In the genomic region with DNA sequence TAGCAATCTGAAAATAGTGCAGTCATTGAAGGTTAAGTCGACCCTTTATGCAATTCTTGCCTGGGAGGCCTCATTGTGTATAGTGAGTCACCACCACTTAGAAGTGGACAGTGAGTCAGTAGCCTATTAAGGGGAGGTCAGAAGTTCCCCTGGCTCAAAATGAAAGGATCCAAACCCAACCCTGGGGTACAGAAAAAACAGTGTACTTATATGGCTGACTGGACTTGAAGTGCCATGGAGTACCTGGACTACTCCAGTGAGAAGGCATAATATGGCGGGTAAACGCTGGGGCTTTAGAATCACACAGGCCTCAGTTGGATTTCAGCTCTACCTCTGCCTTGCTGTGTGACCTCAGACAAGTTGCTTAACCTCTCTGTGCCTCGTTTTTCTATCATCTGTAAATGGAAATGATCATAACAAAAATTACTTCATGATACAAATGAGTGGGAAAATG, we compare ENCODE assay signal across 9 cellular contexts. TPM values are rescaled to one million over a fixed set of nuclear protein-coding genes. Genes with fewer than 3 reads are reported as not detected.
DNase-seq lines count a peak whose midpoint lies in the region; ATAC-seq and TF ChIP-seq lines count a peak whose summit lies in the region.
"Had no signal": no experiment of that assay in that cellular context is flagged by ENCODE, and none has a peak within 500 bp of the region (broad histone marks: within the 10 kb centered on the region; RNA-seq: fewer than 3 reads in every experiment).

No MANE protein-coding gene starts in this region.

- H3K36me3 Mint-ChIP-seq in effector memory CD8-positive, alpha-beta T cell (ENCODE audit: insufficient read depth) = peaks cover 4% of the 10 kb centered on the region

- no peak overlapping the region for H3K4me3 Mint-ChIP-seq in effector memory CD8-positive, alpha-beta T cell

- TF ChIP-seq EP300 in suprapubic skin (IDR thresholded peaks at IDR 0.05) = no peak

- H3K9me3 Mint-ChIP-seq in effector memory CD8-positive, alpha-beta T cell = no peaks in the 10 kb centered on the region

- no peak for TF ChIP-seq CTCF in suprapubic skin (IDR thresholded peaks at IDR 0.05)

- no peak overlapping the region for H3K27ac ChIP-seq in suprapubic skin
- H3K27ac ChIP-seq: C4-2B had no signal

- H3K4me1 ChIP-seq in suprapubic skin = peaks cover 31% of the 10 kb centered on the region

- no peaks in the 10 kb centered on the region for H3K9me3 ChIP-seq in suprapubic skin

- DNase-seq in SIG-M5 treated with dmso at 0.1 percent for 504 hours (lab: John Stamatoyannopoulos, UW; ENCODE audit: unreplicated experiment) = peak; percentile 21
- no peak for DNase-seq in SIG-M5 (lab: John Stamatoyannopoulos, UW)
- peak; percentile 92 for DNase-seq in SW480 (ENCODE audit: low spot score)
- DNase-seq in glomerular endothelial cell (ENCODE audit: extremely low read depth, low read depth, low spot score) = peak; percentile 61
- DNase-seq in stimulated activated naive CD8-positive, alpha-beta T cell treated with anti-CD3 and anti-CD28 coated beads, Interleukin-15, Interleukin-2, amounts not matched to agents 100 U/mL and 50 U/mL, for 24 hours = peak; percentile 26
- DNase-seq in effector memory CD8-positive, alpha-beta T cell = no peak
- no peak for DNase-seq in suprapubic skin (ENCODE audit: low spot score in 2 of 2)

- peak; percentile 40 for ATAC-seq in stimulated activated naive CD8-positive, alpha-beta T cell treated with anti-CD3 and anti-CD28 coated beads, Interleukin-15, Interleukin-2, amounts not matched to agents 100 U/mL and 50 U/mL, for 24 hours
- ATAC-seq in HG03571 (IDR thresholded peaks at IDR 0.05; ENCODE audit: unreplicated experiment) = no peak
- no peak for ATAC-seq in effector memory CD8-positive, alpha-beta T cell (replicated peaks)

- H3K27me3 ChIP-seq in suprapubic skin = no peaks in the 10 kb centered on the region

- 67% methylated on average over 4 of the region's 4 CpGs for WGBS in suprapubic skin

- peaks cover 8 to 19% of the 10 kb centered on the region in 2 donors for H3K4me1 Mint-ChIP-seq in effector memory CD8-positive, alpha-beta T cell (ENCODE audit: low read depth in 2 of 2)

- H3K36me3 ChIP-seq in suprapubic skin = no peaks in the 10 kb centered on the region

- H3K27ac Mint-ChIP-seq in effector memory CD8-positive, alpha-beta T cell = no peak overlapping the region

- no peak for TF ChIP-seq POLR2A in suprapubic skin (IDR thresholded peaks at IDR 0.05)

- no peak overlapping the region for H3K4me3 ChIP-seq in suprapubic skin

- peaks cover 4 to 18% of the 10 kb centered on the region in 2 donors for H3K27me3 Mint-ChIP-seq in effector memory CD8-positive, alpha-beta T cell

RNA-seq across cellular contexts. Expression of a gene that starts 2.2 kb away (rescaled TPM):
- 17.8 and 18.4 TPM in 2 replicates for total RNA-seq in glomerular endothelial cell
- total RNA-seq in suprapubic skin = 10 to 100 TPM; 11.3 to 22.7 (median 13.1) TPM

Comparison
In these comparisons a context has a peak if more than half of its experiments do, and no peak if none do; other contexts are left out.
1. DNase-seq: peak in SIG-M5 treated with dmso at 0.1 percent for 504 hours (single experiment), SW480 (single experiment), glomerular endothelial cell (single experiment) and stimulated activated naive CD8-positive, alpha-beta T cell treated with anti-CD3 and anti-CD28 coated beads, Interleukin-15, Interleukin-2, amounts not matched to agents 100 U/mL and 50 U/mL, for 24 hours (single experiment); none in SIG-M5 (single experiment), effector memory CD8-positive, alpha-beta T cell (0 of 3) and suprapubic skin (0 of 2).